ENCODE assay signal across 12 cellular contexts in the genomic region with DNA sequence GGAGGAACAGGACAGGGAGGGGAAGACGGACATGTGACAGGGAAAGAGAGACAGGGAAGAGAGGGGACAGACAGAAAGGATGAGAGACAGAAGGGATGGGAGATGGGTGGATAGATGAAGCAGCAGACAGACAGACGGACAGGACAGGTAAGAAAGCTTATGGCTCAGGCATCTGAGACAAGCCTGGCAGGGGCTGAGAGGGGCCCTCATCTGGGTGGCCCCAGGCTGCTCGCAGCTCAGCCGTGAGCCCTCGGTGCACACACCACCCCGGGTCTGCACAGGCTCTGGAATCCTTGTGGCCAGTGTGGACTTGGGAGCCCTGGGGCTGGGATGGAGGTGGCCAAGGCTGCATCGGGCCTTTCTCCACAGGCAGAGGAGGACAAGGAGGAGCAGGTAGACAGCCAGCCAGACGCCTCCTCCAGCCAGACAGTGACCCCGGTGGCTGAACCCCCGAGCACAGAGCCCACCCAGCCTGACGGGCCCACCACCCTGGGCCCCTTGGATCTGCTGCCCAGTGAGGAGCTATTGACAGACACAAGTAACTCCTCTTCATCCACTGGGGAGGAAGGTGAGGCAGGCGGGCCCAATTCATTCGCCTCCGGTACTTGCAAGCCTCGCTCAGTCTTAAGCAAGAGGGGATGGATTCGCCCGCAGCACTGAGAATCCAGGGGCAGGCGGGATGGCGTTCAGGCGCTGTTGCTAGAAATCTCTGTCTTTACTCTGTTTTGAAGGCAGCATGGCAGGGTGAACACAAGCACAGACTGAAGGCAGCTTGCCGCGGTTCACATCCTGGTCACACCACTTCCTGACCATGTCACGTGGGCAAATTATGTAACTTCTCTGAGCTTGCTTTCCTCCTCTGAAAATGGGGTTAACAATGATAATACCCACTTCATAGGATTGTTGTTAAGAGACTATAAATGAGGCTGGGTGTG. TPM values are rescaled to one million over a fixed set of nuclear protein-coding genes. Genes with fewer than 3 reads are reported as not detected.
DNase-seq lines count a peak whose midpoint lies in the region; ATAC-seq and TF ChIP-seq lines count a peak whose summit lies in the region.
"Had no signal": no experiment of that assay in that cellular context is flagged by ENCODE, and none has a peak within 500 bp of the region (broad histone marks: within the 10 kb centered on the region; RNA-seq: fewer than 3 reads in every experiment).

No MANE protein-coding gene starts in this region.

- no peak for ATAC-seq in SK-N-SH treated with all-trans-retinoic acid at 6 μM for 48 hours
- ATAC-seq in activated CD4-positive, alpha-beta T cell treated with anti-CD3 and anti-CD28 coated beads for 36 hours: no peak

- H3F3A ChIP-seq in SK-N-SH (replicated peaks; ENCODE audit: insufficient read depth): no peaks in the 10 kb centered on the region

- TF ChIP-seq CTCF in SK-N-SH (IDR thresholded peaks at IDR 0.05) (no peak), suprapubic skin (IDR thresholded peaks at IDR 0.05) (no peak)

- CTCF ChIA-PET in SK-N-SH (lab: Yijun Ruan, JAX): interaction anchor here (0.7 to 3.0 kb wide), 10 partner anchors 10 to 176 kb away, joined by 3 to 15 read pairs (median 6); a partner anchor contains a TSS
- CTCF ChIA-PET in activated CD4-positive, alpha-beta T cell treated with anti-CD3 and anti-CD28 coated beads for 36 hours (lab: Charles Lee): interaction anchor here (0.5 to 10.4 kb wide), 10 partner anchors 13 to 197 kb away, joined by 3 to 124 read pairs (median 5); a partner anchor contains a TSS

- peaks cover 75% of the 10 kb centered on the region for H3K36me3 Mint-ChIP-seq in activated CD4-positive, alpha-beta T cell treated with anti-CD3 and anti-CD28 coated beads for 36 hours (ENCODE audit: low read depth)
- peaks cover 99% of the 10 kb centered on the region for H3K36me3 Mint-ChIP-seq in dendritic cell treated with granulocyte-macrophage colony-stimulating factor and Interleukin-4, amounts not matched to agents 40 ng/mL and 50 ng/mL, for 4 days (ENCODE audit: low read depth)

- H3K9me3 ChIP-seq in SK-N-SH (no peaks in the 10 kb centered on the region), suprapubic skin (no peaks in the 10 kb centered on the region)
- H3K9me3 ChIP-seq: thoracic aorta had no signal

- no peak overlapping the region; a peak in 1 of 4 replicates for H3K27ac ChIP-seq in SK-N-SH (ENCODE audit: low read depth in 2 of 2, low read length in 1 of 2)
- H3K27ac ChIP-seq in suprapubic skin: no peak overlapping the region
- H3K27ac ChIP-seq: thoracic aorta had no signal

- no peaks in the 10 kb centered on the region for H4K20me1 ChIP-seq in SK-N-SH (ENCODE audit: insufficient read depth)

- no peak for TF ChIP-seq RAD21 in SK-N-SH (IDR thresholded peaks at IDR 0.05; ENCODE audit: low read length)

- TF ChIP-seq POLR2A in suprapubic skin (IDR thresholded peaks at IDR 0.05): no peak

- peak; percentile 27 for DNase-seq in SK-N-SH
- peak; percentile 60 for DNase-seq in activated CD4-positive, alpha-beta T cell treated with anti-CD3 and anti-CD28 coated beads for 36 hours
- DNase-seq in stimulated activated naive CD4-positive, alpha-beta T cell (lab: John Stamatoyannopoulos, UW): peak; percentile 48 to 87 (median 76)
- no peak for DNase-seq in NCI-H1092 (lab: John Stamatoyannopoulos, UW)
- no peak for DNase-seq in suprapubic skin (ENCODE audit: low spot score in 2 of 2)
- DNase-seq in DMS114 treated with DMSO at 0.1 percent for 48 hours (lab: John Stamatoyannopoulos, UW; ENCODE audit: unreplicated experiment): no peak
- DNase-seq: NCI-H2171 treated with DMSO at 0.1 percent for 48 hours, occipital lobe had no signal

- H3K79me2 ChIP-seq in SK-N-SH (ENCODE audit: insufficient read depth): no peaks in the 10 kb centered on the region

- H2AFZ ChIP-seq in SK-N-SH (ENCODE audit: low read depth): no peak overlapping the region

- H3K9me2 ChIP-seq in SK-N-SH: no peaks in the 10 kb centered on the region

- H3K27me3 Mint-ChIP-seq in activated CD4-positive, alpha-beta T cell treated with anti-CD3 and anti-CD28 coated beads for 36 hours: no peaks in the 10 kb centered on the region
- H3K27me3 Mint-ChIP-seq in dendritic cell treated with granulocyte-macrophage colony-stimulating factor and Interleukin-4, amounts not matched to agents 40 ng/mL and 50 ng/mL, for 4 days: no peaks in the 10 kb centered on the region

- peak overlapping the region; percentile 15 for H3K4me3 Mint-ChIP-seq in activated CD4-positive, alpha-beta T cell treated with anti-CD3 and anti-CD28 coated beads for 36 hours
- H3K4me3 Mint-ChIP-seq in dendritic cell treated with granulocyte-macrophage colony-stimulating factor and Interleukin-4, amounts not matched to agents 40 ng/mL and 50 ng/mL, for 4 days: peak overlapping the region; percentile 56

- H3K9me3 Mint-ChIP-seq in activated CD4-positive, alpha-beta T cell treated with anti-CD3 and anti-CD28 coated beads for 36 hours (ENCODE audit: low read depth): no peaks in the 10 kb centered on the region
- H3K9me3 Mint-ChIP-seq in dendritic cell treated with granulocyte-macrophage colony-stimulating factor and Interleukin-4, amounts not matched to agents 40 ng/mL and 50 ng/mL, for 4 days: no peaks in the 10 kb centered on the region

- H3K27me3 ChIP-seq in SK-N-SH (ENCODE audit: insufficient read depth): no peaks in the 10 kb centered on the region
- H3K27me3 ChIP-seq in suprapubic skin: no peaks in the 10 kb centered on the region

- H3K4me1 ChIP-seq in SK-N-SH (ENCODE audit: control insufficient read depth in 1 of 2, insufficient read depth in 2 of 2, low read depth in 1 of 2, low read length in 1 of 2) (peaks cover 0 to 5% of the 10 kb centered on the region in 2 experiments; a peak in 1 of 4 replicates), suprapubic skin (peaks cover 14% of the 10 kb centered on the region)

- peak overlapping the region; percentile 77 for H3K27ac Mint-ChIP-seq in activated CD4-positive, alpha-beta T cell treated with anti-CD3 and anti-CD28 coated beads for 36 hours
- peak overlapping the region; percentile 66 for H3K27ac Mint-ChIP-seq in dendritic cell treated with granulocyte-macrophage colony-stimulating factor and Interleukin-4, amounts not matched to agents 40 ng/mL and 50 ng/mL, for 4 days

- POLR2A ChIA-PET in SK-N-SH (lab: Yijun Ruan, JAX): interaction anchor here (1.2 kb wide), 1 partner anchor 13 kb away, joined by 4 read pairs; no protein-coding TSS in a partner anchor
- POLR2A ChIA-PET in activated CD4-positive, alpha-beta T cell treated with anti-CD3 and anti-CD28 coated beads for 36 hours (lab: Charles Lee): interaction anchor here (0.6 to 1.0 kb wide), 2 partner anchors 8 to 166 kb away, joined by 3 read pairs; no protein-coding TSS in a partner anchor

- no peak overlapping the region for H3K9ac ChIP-seq in SK-N-SH

- WGBS in SK-N-SH (ENCODE audit: low lambda C conversion rate): 98% methylated on average over 12 of the region's 23 CpGs
- WGBS in suprapubic skin: 79% methylated on average over 22 of the region's 23 CpGs

- peaks cover 30 to 63% of the 10 kb centered on the region in 2 experiments for H3K36me3 ChIP-seq in SK-N-SH (replicated peaks in 1 of 2; ENCODE audit: control insufficient read depth in 1 of 2, insufficient read depth in 2 of 2, low read length in 1 of 2)
- peaks cover 75% of the 10 kb centered on the region for H3K36me3 ChIP-seq in suprapubic skin

- intact Hi-C loops in activated CD4-positive, alpha-beta T cell treated with anti-CD3 and anti-CD28 coated beads for 36 hours (cut with DNase I, micrococcal nuclease): loop anchor here (1.0 to 5.0 kb wide), 2 partner anchors 41 to 282 kb away; a partner anchor contains a TSS
- intact Hi-C loops in dendritic cell treated with granulocyte-macrophage colony-stimulating factor and Interleukin-4, amounts not matched to agents 40 ng/mL and 50 ng/mL, for 4 days (cut with micrococcal nuclease): loop anchor here (1.0 kb wide), 1 partner anchor 41 kb away; no protein-coding TSS in a partner anchor

- no peak overlapping the region for H3K4me2 ChIP-seq in SK-N-SH

- H3K4me3 ChIP-seq in SK-N-SH (ENCODE audit: low read depth in 2 of 2, low read length in 1 of 2) (no peak overlapping the region), suprapubic skin (no peak overlapping the region)
- H3K4me3 ChIP-seq: thoracic aorta had no signal

- H3K4me1 Mint-ChIP-seq in activated CD4-positive, alpha-beta T cell treated with anti-CD3 and anti-CD28 coated beads for 36 hours: peaks cover 59% of the 10 kb centered on the region
- H3K4me1 Mint-ChIP-seq in dendritic cell treated with granulocyte-macrophage colony-stimulating factor and Interleukin-4, amounts not matched to agents 40 ng/mL and 50 ng/mL, for 4 days (ENCODE audit: low read depth): peaks cover 76% of the 10 kb centered on the region

- TF ChIP-seq EP300 in SK-N-SH (IDR thresholded peaks at IDR 0.05; ENCODE audit: borderline replicate concordance in 1 of 2, low read depth in 1 of 2, low read length in 1 of 2) (no peak), suprapubic skin (IDR thresholded peaks at IDR 0.05) (no peak)

TF ChIP-seq in SK-N-SH, 30 proteins besides CTCF, POLR2A, EP300 and RAD21 (continues in another document):
- no peak for TF ChIP-seq NRF1 (IDR thresholded peaks at IDR 0.05; ENCODE audit: low read depth, low read length)

TF ChIP-seq in SK-N-SH treated with all-trans-retinoic acid at 6 μM for 48 hours, 23 proteins besides CTCF, POLR2A, EP300 and RAD21 (continues in another document):
- TF ChIP-seq CSDC2 (CRISPR knock-in tag; IDR thresholded peaks at IDR 0.05) (no peak), ZFP3 (CRISPR knock-in tag; IDR thresholded peaks at IDR 0.05) (no peak)

RNA-seq across cellular contexts. Expression of a gene that starts 14.0 kb away (rescaled TPM):
- 64.6 and 81.9 TPM in 2 replicates for polyA plus RNA-seq in SK-N-SH (2012; rRNA removed)
- 55.0 and 68.3 TPM in 2 replicates for polyA plus RNA-seq in SK-N-SH (2012; cell fraction: cytosol; rRNA removed)
- polyA plus RNA-seq in SK-N-SH (2012; cell fraction: nucleus; rRNA removed): 145 and 165 TPM in 2 replicates
- 100 to 1,000 TPM; 185 to 227 TPM for total RNA-seq in activated CD4-positive, alpha-beta T cell treated with anti-CD3 and anti-CD28 coated beads for 36 hours
- total RNA-seq in suprapubic skin: 10 to 100 TPM; 16.3 to 38.7 (median 20.8) TPM

RNA-seq across cellular contexts. Expression of a gene that starts 16.2 kb away (rescaled TPM):
- 10.3 and 10.5 TPM in 2 replicates for polyA plus RNA-seq in SK-N-SH (2012; rRNA removed)
- 7.0 and 8.3 TPM in 2 replicates for polyA plus RNA-seq in SK-N-SH (2012; cell fraction: cytosol; rRNA removed)
- polyA plus RNA-seq in SK-N-SH (2012; cell fraction: nucleus; rRNA removed): 11.6 and 13.4 TPM in 2 replicates
- 1 to 10 TPM; 1.3 to 1.6 TPM for total RNA-seq in activated CD4-positive, alpha-beta T cell treated with anti-CD3 and anti-CD28 coated beads for 36 hours
- 1 to 10 TPM; 1.4 to 4.3 (median 2.9) TPM for total RNA-seq in suprapubic skin

RNA-seq across cellular contexts. Expression of a gene that starts 27.4 kb away (rescaled TPM):
- polyA plus RNA-seq in SK-N-SH (2012; rRNA removed): 0.05 TPM in 1 of 2 replicates, not detected in the other
- 0.03 TPM in 1 of 2 replicates, not detected in the other for polyA plus RNA-seq in SK-N-SH (2012; cell fraction: cytosol; rRNA removed)
- polyA plus RNA-seq in SK-N-SH (2012; cell fraction: nucleus; rRNA removed): 0.07 and 0.15 TPM in 2 replicates
- total RNA-seq in activated CD4-positive, alpha-beta T cell treated with anti-CD3 and anti-CD28 coated beads for 36 hours: under 1 TPM in 1 of 2 experiments, not detected in 1; 0.09 TPM
- 1 to 10 TPM in 1 of 4 donors, under 1 TPM in 2, not detected in 1; 0.26 to 1.7 (median 0.56) TPM for total RNA-seq in suprapubic skin
- total RNA-seq: fibroblast of villous mesenchyme, occipital lobe had no signal

RNA-seq across cellular contexts. Expression of a gene that starts 50.1 kb away (rescaled TPM):
- polyA plus RNA-seq in SK-N-SH (2012; rRNA removed): 1.5 and 2.1 TPM in 2 replicates
- 1.2 and 1.7 TPM in 2 replicates for polyA plus RNA-seq in SK-N-SH (2012; cell fraction: cytosol; rRNA removed)
- 1.9 and 2.5 TPM in 2 replicates for polyA plus RNA-seq in SK-N-SH (2012; cell fraction: nucleus; rRNA removed)
- total RNA-seq in activated CD4-positive, alpha-beta T cell treated with anti-CD3 and anti-CD28 coated beads for 36 hours: 1 to 10 TPM; 5.6 to 5.7 TPM
- 1 to 10 TPM; 2.5 to 6.5 (median 3.7) TPM for total RNA-seq in suprapubic skin

Comparison
In these comparisons a context has a peak if more than half of its experiments do, and no peak if none do; other contexts are left out.
1. DNase-seq: peak in SK-N-SH (single experiment), activated CD4-positive, alpha-beta T cell treated with anti-CD3 and anti-CD28 coated beads for 36 hours (single experiment) and stimulated activated naive CD4-positive, alpha-beta T cell (6 of 6); none in NCI-H1092 (single experiment), suprapubic skin (0 of 2) and DMS114 treated with DMSO at 0.1 percent for 48 hours (single experiment).
2. RNA of a gene that starts 14.0 kb away (total RNA-seq): 185 to 227 TPM in activated CD4-positive, alpha-beta T cell treated with anti-CD3 and anti-CD28 coated beads for 36 hours; 16.3 to 38.7 TPM in suprapubic skin; every median in the first group is over 4 times any median in the second.